ENCODE assay signal across 8 cellular contexts in genomic region chr3:136197159-136197715, GRCh38. TPM values are rescaled to one million over a fixed set of nuclear protein-coding genes. Genes with fewer than 3 reads are reported as not detected.
A peak's percentile ranks its signal among the peaks of the same experiment; 100 is the strongest.
DNase-seq lines count a peak whose midpoint lies in the region; ATAC-seq and TF ChIP-seq lines count a peak whose summit lies in the region.

No MANE protein-coding gene starts in this region.

- peaks cover 8% of the 10 kb centered on the region for H3K27me3 Mint-ChIP-seq in neural progenitor cell (ENCODE audit: insufficient read depth, low read depth)

- peaks cover 45% of the 10 kb centered on the region for H3K79me2 ChIP-seq in neural progenitor cell (ENCODE audit: low read depth)

- peak overlapping the region; percentile 74 for H3K4me3 ChIP-seq in endocrine pancreas (ENCODE audit: control insufficient read depth, insufficient read depth, low read length)
- peak overlapping the region; percentile 87 for H3K4me3 ChIP-seq in neural progenitor cell

- peak overlapping the region; percentile 99 for H3K27ac ChIP-seq in neural progenitor cell

- peaks cover 11% of the 10 kb centered on the region for H3K36me3 Mint-ChIP-seq in neural progenitor cell

- H3K4me1 Mint-ChIP-seq in neural progenitor cell, result peaks cover 21% of the 10 kb centered on the region

- H3K4me2 ChIP-seq in neural progenitor cell, result peak overlapping the region; percentile 90

- no peak for ATAC-seq in HG03139 (IDR thresholded peaks at IDR 0.05; ENCODE audit: unreplicated experiment)

- H2AFZ ChIP-seq in neural progenitor cell (replicated peaks), result peak overlapping the region; percentile 89

- peaks cover 11% of the 10 kb centered on the region for H3K9me3 Mint-ChIP-seq in neural progenitor cell

- H3K9me3 ChIP-seq in endocrine pancreas (ENCODE audit: control insufficient read depth, low read length) (no peaks in the 10 kb centered on the region), neural progenitor cell (ENCODE audit: low read depth) (peaks cover 5% of the 10 kb centered on the region)

- H3K36me3 ChIP-seq in endocrine pancreas (ENCODE audit: control insufficient read depth, insufficient read depth, low read length) (no peaks in the 10 kb centered on the region), neural progenitor cell (no peaks in the 10 kb centered on the region)

- H3K27ac Mint-ChIP-seq in neural progenitor cell, result peak overlapping the region; percentile 99

- H3K9ac ChIP-seq in endocrine pancreas (ENCODE audit: control insufficient read depth, insufficient read depth, low read length), result peak overlapping the region; percentile 92
- H3K9ac ChIP-seq in neural progenitor cell, result peak overlapping the region; percentile 12

- H3K4me1 ChIP-seq in endocrine pancreas (ENCODE audit: control insufficient read depth, insufficient read depth, low read length) (peaks cover 12% of the 10 kb centered on the region), neural progenitor cell (peaks cover 20% of the 10 kb centered on the region)

- H3K27me3 ChIP-seq in endocrine pancreas (ENCODE audit: control insufficient read depth, insufficient read depth, low read length) (no peaks in the 10 kb centered on the region), neural progenitor cell (no peaks in the 10 kb centered on the region)

- DNase-seq in NCI-H1105 treated with DMSO at 0.1 percent for 48 hours (lab: John Stamatoyannopoulos, UW) (peak; percentile 59), NCI-H1105 (lab: John Stamatoyannopoulos, UW) (no peak), OCI-M1 (lab: John Stamatoyannopoulos, UW) (peak; percentile 73), neural progenitor cell (ENCODE audit: low spot score) (no peak), retina (no peak), DMS153 (lab: John Stamatoyannopoulos, UW) (no peak)

- peaks cover 39% of the 10 kb centered on the region for H3F3A ChIP-seq in neural progenitor cell (ENCODE audit: low read depth)

- H3K4me3 Mint-ChIP-seq in neural progenitor cell, result peak overlapping the region; percentile 97

- no peak for TF ChIP-seq CTCF in neural progenitor cell (IDR thresholded peaks at IDR 0.05)

- H4K20me1 ChIP-seq in neural progenitor cell (ENCODE audit: low read depth), result peaks cover 30% of the 10 kb centered on the region

RNA-seq across cellular contexts. Expression of gene MSL2, which starts 1.1 kb away (rescaled TPM):
- total RNA-seq in neural progenitor cell (ENCODE audit: low replicate concordance), result 40.8 and 52.9 TPM in 2 replicates

RNA-seq across cellular contexts. Expression of gene PCCB, which starts 52.9 kb away (rescaled TPM):
- total RNA-seq in neural progenitor cell (ENCODE audit: low replicate concordance), result 83.4 and 99.2 TPM in 2 replicates

Comparison
In these comparisons a context has a peak if more than half of its experiments do, and no peak if none do; other contexts are left out.
1. DNase-seq: peak in NCI-H1105 treated with DMSO at 0.1 percent for 48 hours (single experiment) and OCI-M1 (single experiment); none in NCI-H1105 (single experiment), neural progenitor cell (single experiment), retina (single experiment) and DMS153 (single experiment).